In the genomic region with DNA sequence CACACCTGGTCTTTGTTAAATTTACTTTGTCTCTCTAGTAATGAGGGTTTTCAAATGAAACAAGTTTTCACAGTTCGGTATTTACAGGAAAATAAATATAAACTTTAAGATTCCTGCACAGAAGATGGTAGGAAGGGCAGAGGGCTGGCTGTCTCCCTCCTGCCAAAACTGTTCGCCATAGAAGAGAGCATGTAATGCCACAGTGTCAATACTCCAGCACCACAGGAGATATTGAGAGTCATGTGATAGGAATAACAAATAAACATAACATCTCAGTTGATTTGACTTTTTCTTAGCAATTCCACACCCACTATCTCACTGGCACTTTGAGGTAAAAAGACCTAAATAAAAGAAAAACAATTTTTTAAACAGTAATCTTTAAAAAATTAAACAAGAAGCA, we compare ENCODE assay signal across 12 cellular contexts.
A peak's percentile ranks its signal among the peaks of the same experiment; 100 is the strongest.
DNase-seq lines count a peak whose midpoint lies in the region; ATAC-seq and TF ChIP-seq lines count a peak whose summit lies in the region.
"Had no signal": no experiment of that assay in that cellular context is flagged by ENCODE, and none has a peak within 500 bp of the region (broad histone marks: within the 10 kb centered on the region; RNA-seq: fewer than 3 reads in every experiment).

No MANE protein-coding gene starts in this region.

- POLR2A ChIA-PET in activated CD8-positive, alpha-beta T cell treated with anti-CD3 and anti-CD28 coated beads, Interleukin-2, amount 10 ng/mL, durations not matched to agents 7 days and 5 days (lab: Charles Lee), result no interaction called here

- H3K4me3 Mint-ChIP-seq in activated CD8-positive, alpha-beta T cell treated with anti-CD3 and anti-CD28 coated beads, Interleukin-2, amount 10 ng/mL, durations not matched to agents 7 days and 5 days, result no peak overlapping the region

- H3K4me1 ChIP-seq in cardiac muscle cell (ENCODE audit: low read depth) (peaks cover 34% of the 10 kb centered on the region), upper lobe of right lung (peaks cover 43% of the 10 kb centered on the region)

- intact Hi-C loops in left ventricle myocardium superior (cut with micrococcal nuclease) (no loop called here), upper lobe of right lung (cut with DNase I) (no loop called here)

- no peaks in the 10 kb centered on the region for H3K9me3 Mint-ChIP-seq in activated CD8-positive, alpha-beta T cell treated with anti-CD3 and anti-CD28 coated beads, Interleukin-2, amount 10 ng/mL, durations not matched to agents 7 days and 5 days (ENCODE audit: insufficient read depth)

- no peaks in the 10 kb centered on the region for H3K27me3 Mint-ChIP-seq in activated CD8-positive, alpha-beta T cell treated with anti-CD3 and anti-CD28 coated beads, Interleukin-2, amount 10 ng/mL, durations not matched to agents 7 days and 5 days (ENCODE audit: low read depth)

- H3K4me3 ChIP-seq in cardiac muscle cell, result no peak overlapping the region
- no peak overlapping the region for H3K4me3 ChIP-seq in upper lobe of right lung

- no peak for DNase-seq in cardiac muscle cell (ENCODE audit: low read depth in 1 of 2, low spot score in 1 of 2)
- no peak for DNase-seq in left ventricle myocardium superior
- no peak for DNase-seq in activated CD8-positive, alpha-beta T cell treated with anti-CD3 and anti-CD28 coated beads, Interleukin-2, amount 10 ng/mL, durations not matched to agents 7 days and 5 days
- DNase-seq in left lobe of liver (ENCODE audit: low spot score), result no peak
- DNase-seq in upper lobe of right lung, result no peak
- no peak for DNase-seq in NCI-H1092 (lab: John Stamatoyannopoulos, UW)
- no peak for DNase-seq in AG08396 (ENCODE audit: low spot score)
- DNase-seq: NCI-H2029 treated with DMSO at 0.1 percent for 48 hours; Right ventricle myocardium superior; stimulated activated CD8-positive, alpha-beta memory T cell treated with anti-CD3 and anti-CD28 coated beads, Interleukin-4, amount 100 ng/mL, for 48 hours had no signal

- CTCF ChIA-PET in activated CD8-positive, alpha-beta T cell treated with anti-CD3 and anti-CD28 coated beads, Interleukin-2, amount 10 ng/mL, durations not matched to agents 7 days and 5 days (lab: Charles Lee), result interaction anchor here (3.9 kb wide), 1 partner anchor 10 kb away, joined by 54 read pairs; no protein-coding TSS in a partner anchor

- peak overlapping the region; percentile 15 for H3K27ac Mint-ChIP-seq in activated CD8-positive, alpha-beta T cell treated with anti-CD3 and anti-CD28 coated beads, Interleukin-2, amount 10 ng/mL, durations not matched to agents 7 days and 5 days

- peaks cover 6% of the 10 kb centered on the region for H3K36me3 Mint-ChIP-seq in activated CD8-positive, alpha-beta T cell treated with anti-CD3 and anti-CD28 coated beads, Interleukin-2, amount 10 ng/mL, durations not matched to agents 7 days and 5 days (ENCODE audit: low read depth)

- no peaks in the 10 kb centered on the region for H3K9me3 ChIP-seq in cardiac muscle cell (ENCODE audit: low read depth)
- no peaks in the 10 kb centered on the region for H3K9me3 ChIP-seq in upper lobe of right lung

- H3K36me3 ChIP-seq in cardiac muscle cell (no peaks in the 10 kb centered on the region), upper lobe of right lung (no peaks in the 10 kb centered on the region)

- H3K27me3 ChIP-seq in cardiac muscle cell (no peaks in the 10 kb centered on the region), upper lobe of right lung (no peaks in the 10 kb centered on the region)

- TF ChIP-seq CTCF in cardiac muscle cell (IDR thresholded peaks at IDR 0.05; ENCODE audit: low read depth, low read length), result no peak
- no peak for TF ChIP-seq CTCF in upper lobe of right lung (IDR thresholded peaks at IDR 0.05)

- H3K27ac ChIP-seq in cardiac muscle cell (peak overlapping the region; percentile 23), upper lobe of right lung (peak overlapping the region; percentile 61)
- H3K27ac ChIP-seq: C4-2B had no signal

- ATAC-seq in left ventricle myocardium superior (no peak), left lobe of liver (peak; percentile 33), upper lobe of right lung (no peak), HG03571 (IDR thresholded peaks at IDR 0.05; ENCODE audit: unreplicated experiment) (no peak)
- ATAC-seq in activated CD8-positive, alpha-beta T cell treated with anti-CD3 and anti-CD28 coated beads, Interleukin-2, amount 10 ng/mL, durations not matched to agents 7 days and 5 days, result no peak

- H3K4me1 Mint-ChIP-seq in activated CD8-positive, alpha-beta T cell treated with anti-CD3 and anti-CD28 coated beads, Interleukin-2, amount 10 ng/mL, durations not matched to agents 7 days and 5 days (ENCODE audit: low read depth), result peaks cover 49% of the 10 kb centered on the region
